In the genomic region with DNA sequence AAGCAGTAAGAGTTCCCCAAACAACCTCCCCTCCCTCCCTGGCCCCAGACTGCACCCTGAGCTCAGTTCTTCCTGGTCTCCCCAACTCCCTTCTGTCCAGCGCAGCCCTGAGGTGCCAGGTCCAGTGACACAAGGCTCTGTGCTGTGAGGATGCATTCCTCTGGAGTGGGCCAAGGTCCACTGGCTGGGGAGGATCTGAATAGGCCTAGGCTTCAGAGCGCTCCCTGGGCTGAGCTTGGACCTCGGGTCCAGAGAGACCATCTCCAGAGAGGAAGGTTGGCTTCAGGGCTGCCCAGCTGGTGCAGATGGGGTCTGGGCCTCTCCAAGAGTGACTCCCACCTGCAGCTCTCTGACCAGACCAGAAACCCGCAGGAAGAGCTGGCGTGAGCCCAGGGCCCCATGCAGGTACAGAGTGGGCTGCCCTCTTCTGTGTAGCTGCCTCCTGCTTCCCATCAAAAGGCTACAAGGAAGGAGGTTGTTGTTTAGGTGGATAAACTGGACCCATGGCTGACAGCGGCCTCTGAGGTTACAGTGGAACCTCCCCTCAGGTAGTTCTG, we compare ENCODE assay signal across 1 cellular context.
A peak's percentile ranks its signal among the peaks of the same experiment; 100 is the strongest.
TF ChIP-seq lines count a peak whose summit lies in the region.

No MANE protein-coding gene starts in this region.

TF ChIP-seq in HepG2, 621 proteins besides CTCF, POLR2A, EP300 and RAD21:
- TF ChIP-seq PAF1 (CRISPR knock-in tag; IDR thresholded peaks at IDR 0.05), result no peak
- TF ChIP-seq SMC3 (IDR thresholded peaks at IDR 0.05; ENCODE audit: low read length), result no peak
- no peak for TF ChIP-seq ZSCAN9 (CRISPR knock-in tag; IDR thresholded peaks at IDR 0.05; ENCODE audit: borderline replicate concordance)
- TF ChIP-seq ZNF574 (CRISPR knock-in tag; IDR thresholded peaks at IDR 0.05), result 0 out of 2 replicates have a peak, but pooled peaks have one; percentile 36
- peak; percentile 67 for TF ChIP-seq TEAD3 (CRISPR knock-in tag; optimal IDR thresholded peaks at IDR 0.05; ENCODE audit: borderline replicate concordance)
- 0 out of 2 replicates have a peak, but pooled peaks have one; percentile 15 for TF ChIP-seq GABPB1 (CRISPR knock-in tag; IDR thresholded peaks at IDR 0.05)
- TF ChIP-seq ZNF350 (CRISPR knock-in tag; IDR thresholded peaks at IDR 0.05; ENCODE audit: borderline replicate concordance, low read depth), result peak; percentile 43; the same call in 1 of the 2 replicates
- TF ChIP-seq MAFK (conservative IDR thresholded peaks at IDR 0.05 in 1 of 2, IDR thresholded peaks at IDR 0.05 in 1 of 2; ENCODE audit: low read length in 2 of 2), result 0 out of 4 replicates have a peak, but pooled peaks of 1 of the 2 experiments have one; percentile 17
- TF ChIP-seq SALL1 (CRISPR knock-in tag; IDR thresholded peaks at IDR 0.05), result peak; percentile 30; the same call in 1 of the 2 replicates
- 0 out of 2 replicates have a peak, but pooled peaks have one; percentile 29 for TF ChIP-seq ZNF674 (CRISPR knock-in tag; IDR thresholded peaks at IDR 0.05; ENCODE audit: low read depth)
- 0 out of 2 replicates have a peak, but pooled peaks have one; percentile 56 for TF ChIP-seq ZNF761 (CRISPR knock-in tag; conservative IDR thresholded peaks at IDR 0.05)
- TF ChIP-seq TCF12 (IDR thresholded peaks at IDR 0.05), result no peak
- no peak for TF ChIP-seq TCF12 (CRISPR knock-in tag; IDR thresholded peaks at IDR 0.05)
- peak; percentile 36; the same call in 1 of the 2 replicates for TF ChIP-seq HNF4G (IDR thresholded peaks at IDR 0.05; ENCODE audit: borderline replicate concordance, low read depth, low read length)
- TF ChIP-seq HNF4G (CRISPR knock-in tag; IDR thresholded peaks at IDR 0.05; ENCODE audit: borderline replicate concordance, low read depth), result 0 out of 2 replicates have a peak, but pooled peaks have one; percentile 32
- 0 out of 2 replicates have a peak, but pooled peaks have one; percentile 20 for TF ChIP-seq DPF2 (CRISPR knock-in tag; IDR thresholded peaks at IDR 0.05; ENCODE audit: borderline replicate concordance, low read depth)
- TF ChIP-seq, protein P1, sequence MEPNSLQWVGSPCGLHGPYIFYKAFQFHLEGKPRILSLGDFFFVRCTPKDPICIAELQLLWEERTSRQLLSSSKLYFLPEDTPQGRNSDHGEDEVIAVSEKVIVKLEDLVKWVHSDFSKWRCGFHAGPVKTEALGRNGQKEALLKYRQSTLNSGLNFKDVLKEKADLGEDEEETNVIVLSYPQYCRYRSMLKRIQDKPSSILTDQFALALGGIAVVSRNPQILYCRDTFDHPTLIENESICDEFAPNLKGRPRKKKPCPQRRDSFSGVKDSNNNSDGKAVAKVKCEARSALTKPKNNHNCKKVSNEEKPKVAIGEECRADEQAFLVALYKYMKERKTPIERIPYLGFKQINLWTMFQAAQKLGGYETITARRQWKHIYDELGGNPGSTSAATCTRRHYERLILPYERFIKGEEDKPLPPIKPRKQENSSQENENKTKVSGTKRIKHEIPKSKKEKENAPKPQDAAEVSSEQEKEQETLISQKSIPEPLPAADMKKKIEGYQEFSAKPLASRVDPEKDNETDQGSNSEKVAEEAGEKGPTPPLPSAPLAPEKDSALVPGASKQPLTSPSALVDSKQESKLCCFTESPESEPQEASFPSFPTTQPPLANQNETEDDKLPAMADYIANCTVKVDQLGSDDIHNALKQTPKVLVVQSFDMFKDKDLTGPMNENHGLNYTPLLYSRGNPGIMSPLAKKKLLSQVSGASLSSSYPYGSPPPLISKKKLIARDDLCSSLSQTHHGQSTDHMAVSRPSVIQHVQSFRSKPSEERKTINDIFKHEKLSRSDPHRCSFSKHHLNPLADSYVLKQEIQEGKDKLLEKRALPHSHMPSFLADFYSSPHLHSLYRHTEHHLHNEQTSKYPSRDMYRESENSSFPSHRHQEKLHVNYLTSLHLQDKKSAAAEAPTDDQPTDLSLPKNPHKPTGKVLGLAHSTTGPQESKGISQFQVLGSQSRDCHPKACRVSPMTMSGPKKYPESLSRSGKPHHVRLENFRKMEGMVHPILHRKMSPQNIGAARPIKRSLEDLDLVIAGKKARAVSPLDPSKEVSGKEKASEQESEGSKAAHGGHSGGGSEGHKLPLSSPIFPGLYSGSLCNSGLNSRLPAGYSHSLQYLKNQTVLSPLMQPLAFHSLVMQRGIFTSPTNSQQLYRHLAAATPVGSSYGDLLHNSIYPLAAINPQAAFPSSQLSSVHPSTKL (CRISPR knock-in tag; IDR thresholded peaks at IDR 0.05), result peak; percentile 31; the same call in 1 of the 2 replicates
- TF ChIP-seq, protein P2, sequence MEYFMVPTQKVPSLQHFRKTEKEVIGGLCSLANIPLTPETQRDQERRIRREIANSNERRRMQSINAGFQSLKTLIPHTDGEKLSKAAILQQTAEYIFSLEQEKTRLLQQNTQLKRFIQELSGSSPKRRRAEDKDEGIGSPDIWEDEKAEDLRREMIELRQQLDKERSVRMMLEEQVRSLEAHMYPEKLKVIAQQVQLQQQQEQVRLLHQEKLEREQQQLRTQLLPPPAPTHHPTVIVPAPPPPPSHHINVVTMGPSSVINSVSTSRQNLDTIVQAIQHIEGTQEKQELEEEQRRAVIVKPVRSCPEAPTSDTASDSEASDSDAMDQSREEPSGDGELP (IDR thresholded peaks at IDR 0.05; ENCODE audit: borderline replicate concordance, low read depth), result peak; percentile 45; the same call in 1 of the 2 replicates
- no peak for TF ChIP-seq SIX1 (CRISPR knock-in tag; IDR thresholded peaks at IDR 0.05; ENCODE audit: borderline replicate concordance)
- no peak for TF ChIP-seq ZNF136 (CRISPR knock-in tag; IDR thresholded peaks at IDR 0.05; ENCODE audit: low read depth)
- TF ChIP-seq BRD4 (CRISPR knock-in tag; IDR thresholded peaks at IDR 0.05), result no peak
- peak; percentile 42; the same call in 1 of the 2 replicates for TF ChIP-seq ZNF263 (CRISPR knock-in tag; IDR thresholded peaks at IDR 0.05)
- TF ChIP-seq ZNF614 (CRISPR knock-in tag; IDR thresholded peaks at IDR 0.05; ENCODE audit: borderline replicate concordance), result no peak
- TF ChIP-seq, protein P3, sequence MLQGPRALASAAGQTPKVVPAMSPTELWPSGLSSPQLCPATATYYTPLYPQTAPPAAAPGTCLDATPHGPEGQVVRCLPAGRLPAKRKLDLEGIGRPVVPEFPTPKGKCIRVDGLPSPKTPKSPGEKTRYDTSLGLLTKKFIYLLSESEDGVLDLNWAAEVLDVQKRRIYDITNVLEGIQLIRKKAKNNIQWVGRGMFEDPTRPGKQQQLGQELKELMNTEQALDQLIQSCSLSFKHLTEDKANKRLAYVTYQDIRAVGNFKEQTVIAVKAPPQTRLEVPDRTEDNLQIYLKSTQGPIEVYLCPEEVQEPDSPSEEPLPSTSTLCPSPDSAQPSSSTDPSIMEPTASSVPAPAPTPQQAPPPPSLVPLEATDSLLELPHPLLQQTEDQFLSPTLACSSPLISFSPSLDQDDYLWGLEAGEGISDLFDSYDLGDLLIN (CRISPR knock-in tag; IDR thresholded peaks at IDR 0.05; ENCODE audit: borderline replicate concordance), result no peak
- peak; percentile 30; the same call in 1 of the 2 replicates for TF ChIP-seq ZNF687 (CRISPR knock-in tag; IDR thresholded peaks at IDR 0.05)
- no peak for TF ChIP-seq TAF1 (CRISPR knock-in tag; IDR thresholded peaks at IDR 0.05)
- no peak for TF ChIP-seq ZNF572 (CRISPR knock-in tag; IDR thresholded peaks at IDR 0.05)
- TF ChIP-seq ZNF282 (IDR thresholded peaks at IDR 0.05; ENCODE audit: partially characterized antibody), result no peak
- TF ChIP-seq PAXIP1 (CRISPR knock-in tag; conservative IDR thresholded peaks at IDR 0.05), result 0 out of 2 replicates have a peak, but pooled peaks have one; percentile 12
- peak; percentile 70; the same call in 1 of the 2 replicates for TF ChIP-seq ZFX (CRISPR knock-in tag; IDR thresholded peaks at IDR 0.05; ENCODE audit: low read depth)
- peak; percentile 30; the same call in 1 of the 2 replicates for TF ChIP-seq ZNF788 (CRISPR knock-in tag; IDR thresholded peaks at IDR 0.05; ENCODE audit: borderline replicate concordance)
- no peak; the same call in 1 of the 2 replicates for TF ChIP-seq ERF (CRISPR knock-in tag; IDR thresholded peaks at IDR 0.05)
- TF ChIP-seq KLF11 (CRISPR knock-in tag; IDR thresholded peaks at IDR 0.05), result no peak
- 0 out of 2 replicates have a peak, but pooled peaks have one; percentile 65 for TF ChIP-seq EED (CRISPR knock-in tag; IDR thresholded peaks at IDR 0.05)
- peak; percentile 90 for TF ChIP-seq HNF4A (CRISPR knock-in tag; IDR thresholded peaks at IDR 0.05)
- TF ChIP-seq ATF1 (CRISPR knock-in tag; IDR thresholded peaks at IDR 0.05), result no peak
- peak; percentile 99 for TF ChIP-seq ZNF205 (CRISPR knock-in tag; IDR thresholded peaks at IDR 0.05)
- TF ChIP-seq YEATS4 (CRISPR knock-in tag; IDR thresholded peaks at IDR 0.05; ENCODE audit: borderline replicate concordance), result no peak
- TF ChIP-seq ZNF251 (CRISPR knock-in tag; IDR thresholded peaks at IDR 0.05), result no peak
- no peak for TF ChIP-seq ETV6 (CRISPR knock-in tag; conservative IDR thresholded peaks at IDR 0.05)
